In genomic region chr3:150357140-150357539, GRCh38 we compare ENCODE assay signal across 22 cellular contexts.
"Had no signal": no experiment of that assay in that cellular context is flagged by ENCODE, and none has a peak within 500 bp of the region (broad histone marks: within the 10 kb centered on the region; RNA-seq: fewer than 3 reads in every experiment).

No MANE protein-coding gene starts in this region.

- H3K36me3 ChIP-seq: adrenal gland, breast epithelium had no signal

- H3K27me3 ChIP-seq: adrenal gland, breast epithelium had no signal

- ATAC-seq: activated CD8-positive, alpha-beta T cell treated with anti-CD3 and anti-CD28 coated beads, Interleukin-2, amount 10 ng/mL, durations not matched to agents 7 days and 5 days; K562 had no signal

- H3K9me3 ChIP-seq: adrenal gland, breast epithelium, SK-N-SH had no signal

- H3K9ac ChIP-seq: SK-N-SH had no signal

- H3K27ac ChIP-seq: adrenal gland, breast epithelium had no signal

- H3K4me3 ChIP-seq: adrenal gland, breast epithelium, K562 had no signal

- DNase-seq: activated CD4-positive, alpha-beta T cell treated with anti-CD3 and anti-CD28 coated beads for 48 hours; activated CD4-positive, alpha-beta T cell treated with anti-CD3 and anti-CD28 coated beads, Interleukin-2, amount 50 U/mL, for 4 hours; activated CD4-positive, CD25-positive, alpha-beta regulatory T cell treated with anti-CD3 and anti-CD28 coated beads, Interleukin-2, amount 50 U/mL, for 72 hours; activated CD8-positive, alpha-beta memory T cell treated with anti-CD3 and anti-CD28 coated beads, Interleukin-2, amount 50 U/mL, for 48 hours; activated CD8-positive, alpha-beta T cell treated with anti-CD3 and anti-CD28 coated beads, Interleukin-2, amount 10 ng/mL, durations not matched to agents 7 days and 5 days; activated naive CD4-positive, alpha-beta T cell treated with anti-CD3 and anti-CD28 coated beads, Interleukin-2, amount 50 U/mL, for 16 hours; activated naive CD8-positive, alpha-beta T cell treated with anti-CD3 and anti-CD28 coated beads, Interleukin-2, amount 10 ng/mL, durations not matched to agents 7 days and 5 days; activated T-cell treated with anti-CD3 and anti-CD28 coated beads, Interleukin-2, amount 50 U/mL, for 1 hour; adrenal gland; aorta; central memory CD4-positive, alpha-beta T cell; Karpas-422; NCI-H1105 treated with DMSO at 0.1 percent for 48 hours; NCI-H146; NCI-H187 treated with DMSO at 0.1 percent for 48 hours; NCI-H2081 treated with DMSO at 0.1 percent for 48 hours; NCI-H446; NCI-H524; SK-N-SH; SW 1271 had no signal

- H3K4me1 ChIP-seq: adrenal gland, breast epithelium had no signal

- H3K4me2 ChIP-seq: SK-N-SH had no signal
